In the genomic region with DNA sequence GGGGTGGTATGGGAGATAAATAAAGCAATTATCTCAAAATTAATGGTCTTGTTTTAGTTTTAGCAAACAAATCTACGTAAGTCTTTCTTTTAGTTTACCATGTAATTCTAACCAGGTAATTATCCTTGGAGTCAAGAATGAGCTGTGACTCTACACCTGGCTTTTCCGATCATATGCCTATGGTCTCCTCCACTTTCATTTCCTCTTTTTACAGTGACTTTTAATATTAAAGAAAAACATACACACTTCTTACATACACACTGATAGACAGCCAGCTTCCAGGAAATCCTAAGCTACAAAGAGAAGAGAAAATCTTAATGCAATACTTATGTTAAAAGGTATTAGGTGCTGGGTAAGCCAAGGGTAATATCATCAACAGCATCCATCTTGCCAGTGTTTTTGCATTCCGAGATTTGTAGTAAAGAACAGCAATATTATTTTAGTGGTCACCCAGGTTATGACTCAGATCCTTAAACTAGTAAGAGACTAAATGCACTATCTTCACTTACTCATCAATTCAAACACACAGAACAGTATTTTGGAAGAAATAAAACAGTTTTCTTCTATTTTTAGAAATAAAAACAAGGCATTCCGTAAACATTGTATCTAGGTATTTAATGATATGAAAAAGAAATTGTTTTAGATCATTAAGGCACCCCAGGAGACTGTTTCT, we compare ENCODE assay signal across 11 cellular contexts. TPM values are rescaled to one million over a fixed set of nuclear protein-coding genes. Genes with fewer than 3 reads are reported as not detected.
A peak's percentile ranks its signal among the peaks of the same experiment; 100 is the strongest.
DNase-seq lines count a peak whose midpoint lies in the region; ATAC-seq, FAIRE-seq and TF ChIP-seq lines count a peak whose summit lies in the region.
"Had no signal": no experiment of that assay in that cellular context is flagged by ENCODE, and none has a peak within 500 bp of the region (broad histone marks: within the 10 kb centered on the region; RNA-seq: fewer than 3 reads in every experiment).

No MANE protein-coding gene starts in this region.

- H3K4me3 ChIP-seq in astrocyte of the spinal cord (ENCODE audit: low read depth, low read length) (no peak overlapping the region), psoas muscle (peak overlapping the region; percentile 89), gastroesophageal sphincter (no peak overlapping the region)

- no peak for ATAC-seq in psoas muscle
- ATAC-seq in gastroesophageal sphincter, result no peak
- ATAC-seq: right cardiac atrium had no signal

- H3K4me1 ChIP-seq in psoas muscle (peaks cover 37% of the 10 kb centered on the region), gastroesophageal sphincter (peaks cover 0 to 37% (median 14%) of the 10 kb centered on the region in 3 donors)

- in situ Hi-C loops in astrocyte of the spinal cord (cut with HindIII; ENCODE audit: low sequenced_read_pairs) (loop anchor here (25.0 kb wide), 1 partner anchor 639 kb away; the partner anchor contains the start of gene IRX3), GM13977 (cut with MboI; ENCODE audit: low pct_unique_long_range_greater_than_20kb, low sequenced_read_pairs, unreplicated experiment) (loop anchor here (25.0 kb wide), 1 partner anchor 639 kb away; the partner anchor contains the start of gene IRX3)

- TF ChIP-seq POLR2A in H54 (IDR thresholded peaks at IDR 0.05; ENCODE audit: low read depth, low read length) (no peak), gastroesophageal sphincter (IDR thresholded peaks at IDR 0.05) (no peak)

- peaks cover 0 to 13% (median 0%) of the 10 kb centered on the region in 3 donors for H3K27me3 ChIP-seq in psoas muscle (ENCODE audit: insufficient read depth in 3 of 3, low read length in 2 of 3)
- peaks cover 100% of the 10 kb centered on the region for H3K27me3 ChIP-seq in gastroesophageal sphincter

- no peaks in the 10 kb centered on the region for H3K9me3 ChIP-seq in psoas muscle
- no peaks in the 10 kb centered on the region for H3K9me3 ChIP-seq in gastroesophageal sphincter
- H3K9me3 ChIP-seq: stomach had no signal

- TF ChIP-seq EP300 in gastroesophageal sphincter (IDR thresholded peaks at IDR 0.05), result no peak

- WGBS in psoas muscle, 3 donors, result 27 to 49% (median 28%) methylated on average over 4 of the region's 4 CpGs
- WGBS in gastroesophageal sphincter (ENCODE audit: low coverage in 1 of 2), 2 donors, result 65 to 74% methylated on average over 4 of the region's 4 CpGs

- no peak for DNase-seq in H54 (ENCODE audit: insufficient read length, low spot score)
- DNase-seq in NCI-H1105 (lab: John Stamatoyannopoulos, UW), result peak; percentile 68
- peak; percentile 74 for DNase-seq in astrocyte of the spinal cord (ENCODE audit: low read depth, low spot score)
- DNase-seq in psoas muscle, result no peak
- no peak for DNase-seq in GM13977 (ENCODE audit: low spot score)
- DNase-seq in stimulated activated CD4-positive, alpha-beta T cell treated with anti-CD3 and anti-CD28 coated beads, Interleukin-4, amount 100 ng/mL, for 24 hours, result no peak
- DNase-seq: immature natural killer cell, right cardiac atrium, stomach had no signal

- peak; percentile 89 for FAIRE-seq in H54 (lab: Jason Lieb, UNC)
- FAIRE-seq: colon had no signal

- TF ChIP-seq CTCF in astrocyte of the spinal cord (IDR thresholded peaks at IDR 0.05; ENCODE audit: low read depth, low read length) (no peak), psoas muscle (IDR thresholded peaks at IDR 0.05) (no peak), gastroesophageal sphincter (IDR thresholded peaks at IDR 0.05) (no peak), GM13977 (IDR thresholded peaks at IDR 0.05; ENCODE audit: extremely low read depth, insufficient read depth, missing control alignments) (no peak)

- peak overlapping the region; percentile 97 for H3K27ac ChIP-seq in psoas muscle
- H3K27ac ChIP-seq in gastroesophageal sphincter, result no peak overlapping the region

- H3K36me3 ChIP-seq in psoas muscle (ENCODE audit: insufficient read depth in 1 of 2, low read depth in 1 of 2) (no peaks in the 10 kb centered on the region), gastroesophageal sphincter (no peaks in the 10 kb centered on the region)
- H3K36me3 ChIP-seq: stomach had no signal

- intact Hi-C loops in psoas muscle (cut with DNase I), result no loop called here

RNA-seq across cellular contexts. Expression of gene IRX5, which starts 4.4 kb away (rescaled TPM):
- 1 to 10 TPM in 3 of 4 donors, under 1 TPM in 1; 0.56 to 6.8 (median 3.7) TPM for total RNA-seq in psoas muscle
- 10 to 100 TPM in 2 of 3 donors, 1 to 10 TPM in 1; 1.0 to 13.0 (median 11.5) TPM for polyA plus RNA-seq in psoas muscle
- total RNA-seq in gastroesophageal sphincter, result under 1 TPM in 2 of 4 donors, not detected in 2; 0.40 to 0.47 TPM
- polyA plus RNA-seq: immature natural killer cell had no signal

Comparison
In these comparisons a context has a peak if more than half of its experiments do, and no peak if none do; other contexts are left out.
1. DNase-seq: peak in NCI-H1105 (single experiment) and astrocyte of the spinal cord (single experiment); none in H54 (single experiment), psoas muscle (0 of 2), GM13977 (single experiment) and stimulated activated CD4-positive, alpha-beta T cell treated with anti-CD3 and anti-CD28 coated beads, Interleukin-4, amount 100 ng/mL, for 24 hours (single experiment).